34 cellular contexts compared by ENCODE assay signal in the genomic region with DNA sequence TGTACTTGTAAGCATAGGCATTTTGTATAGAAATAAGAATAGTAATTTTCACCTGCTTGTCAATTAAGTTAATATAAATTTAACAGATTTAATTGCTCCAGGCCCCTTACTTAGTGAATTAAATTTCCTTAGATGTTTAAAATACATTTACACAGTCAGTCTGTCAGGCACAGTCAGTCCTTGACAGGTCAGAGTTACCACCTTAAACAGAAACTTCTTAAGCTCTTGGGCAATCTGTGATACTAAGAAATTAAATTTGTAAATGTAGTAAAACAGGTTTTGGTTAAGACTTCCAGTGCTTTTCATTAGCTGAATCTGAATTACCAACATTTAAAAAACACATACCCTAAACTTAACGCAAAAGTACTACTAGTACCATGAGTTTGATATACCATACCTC.
"Had no signal": no experiment of that assay in that cellular context is flagged by ENCODE, and none has a peak within 500 bp of the region (broad histone marks: within the 10 kb centered on the region; RNA-seq: fewer than 3 reads in every experiment).

No MANE protein-coding gene starts in this region.

- H3K27ac Mint-ChIP-seq: activated B cell treated with CpG ODN at 0.5 μM for 24 hours; activated CD4-positive, alpha-beta memory T cell treated with anti-CD3 and anti-CD28 coated beads, Interleukin-2, amount 10 ng/mL, durations not matched to agents 7 days and 5 days; activated CD8-positive, alpha-beta memory T cell treated with anti-CD3 and anti-CD28 coated beads, Interleukin-2, amount 10 ng/mL, durations not matched to agents 7 days and 5 days; activated naive CD8-positive, alpha-beta T cell treated with anti-CD3 and anti-CD28 coated beads for 36 hours had no signal

- H3K4me3 Mint-ChIP-seq: activated B cell treated with CpG ODN at 0.5 μM for 24 hours; activated CD4-positive, alpha-beta memory T cell treated with anti-CD3 and anti-CD28 coated beads, Interleukin-2, amount 10 ng/mL, durations not matched to agents 7 days and 5 days; activated CD8-positive, alpha-beta memory T cell treated with anti-CD3 and anti-CD28 coated beads, Interleukin-2, amount 10 ng/mL, durations not matched to agents 7 days and 5 days; activated naive CD8-positive, alpha-beta T cell treated with anti-CD3 and anti-CD28 coated beads for 36 hours; activated T-helper 17 cell treated with anti-CD3 and anti-CD28 coated beads, Interleukin-2, amount 50 U/mL, for 72 hours had no signal

- H3K27me3 ChIP-seq: brain microvascular endothelial cell, MG63 had no signal

- H3K27ac ChIP-seq: brain microvascular endothelial cell, VCaP had no signal

- H3K9me3 Mint-ChIP-seq: activated B cell treated with CpG ODN at 0.5 μM for 24 hours; activated naive CD8-positive, alpha-beta T cell treated with anti-CD3 and anti-CD28 coated beads for 36 hours had no signal

- H3K4me3 ChIP-seq: MG63 had no signal

- ATAC-seq: activated CD8-positive, alpha-beta memory T cell treated with anti-CD3 and anti-CD28 coated beads, Interleukin-2, amount 10 ng/mL, durations not matched to agents 7 days and 5 days had no signal

- H3K9me3 ChIP-seq: MG63 had no signal

- H3K36me3 ChIP-seq: brain microvascular endothelial cell, MG63 had no signal

- DNase-seq: activated B cell treated with CpG ODN at 0.5 μM for 24 hours; activated CD4-positive, alpha-beta memory T cell treated with anti-CD3 and anti-CD28 coated beads, Interleukin-2, amount 10 ng/mL, durations not matched to agents 7 days and 5 days; activated CD4-positive, alpha-beta T cell treated with anti-CD3 and anti-CD28 coated beads for 4 hours; activated CD4-positive, CD25-positive, alpha-beta regulatory T cell treated with anti-CD3 and anti-CD28 coated beads, Interleukin-2, amount 50 U/mL, for 72 hours; activated CD8-positive, alpha-beta memory T cell treated with anti-CD3 and anti-CD28 coated beads for 24 hours; activated CD8-positive, alpha-beta memory T cell treated with anti-CD3 and anti-CD28 coated beads, Interleukin-2, amount 10 ng/mL, durations not matched to agents 7 days and 5 days; activated CD8-positive, alpha-beta memory T cell treated with anti-CD3 and anti-CD28 coated beads, Interleukin-2, amount 50 U/mL, for 48 hours; activated effector memory CD4-positive, alpha-beta T cell treated with anti-CD3 and anti-CD28 coated beads, Interleukin-2, amount 50 U/mL, for 16 hours; activated naive CD4-positive, alpha-beta T cell; activated naive CD4-positive, alpha-beta T cell treated with anti-CD3 and anti-CD28 coated beads, Interleukin-2, amount 50 U/mL, for 16 hours; activated naive CD8-positive, alpha-beta T cell treated with anti-CD3 and anti-CD28 coated beads for 36 hours; activated T-cell treated with anti-CD3 and anti-CD28 coated beads, Interleukin-2, amount 50 U/mL, for 48 hours; amniotic stem cell; aorta; brain microvascular endothelial cell; Karpas-422; KBM-7; MG63; NCI-H1048; NCI-H1105 treated with DMSO at 0.1 percent for 48 hours; NCI-H1436; NCI-H1694; NCI-H1930; NCI-H2081 treated with DMSO at 0.1 percent for 48 hours; NCI-H226; NCI-H446 treated with DMSO at 0.1 percent for 48 hours; NCI-H524; Right ventricle myocardium superior; SW 1271; T-helper 1 cell; T-helper 2 cell; T-helper 9 cell had no signal

- H3K27me3 Mint-ChIP-seq: activated B cell treated with CpG ODN at 0.5 μM for 24 hours; activated CD4-positive, alpha-beta memory T cell treated with anti-CD3 and anti-CD28 coated beads, Interleukin-2, amount 10 ng/mL, durations not matched to agents 7 days and 5 days; activated CD8-positive, alpha-beta memory T cell treated with anti-CD3 and anti-CD28 coated beads, Interleukin-2, amount 10 ng/mL, durations not matched to agents 7 days and 5 days; activated naive CD8-positive, alpha-beta T cell treated with anti-CD3 and anti-CD28 coated beads for 36 hours; activated T-helper 17 cell treated with anti-CD3 and anti-CD28 coated beads, Interleukin-2, amount 50 U/mL, for 72 hours had no signal
